Comparison of ENCODE assay signal across 9 cellular contexts in the genomic region with DNA sequence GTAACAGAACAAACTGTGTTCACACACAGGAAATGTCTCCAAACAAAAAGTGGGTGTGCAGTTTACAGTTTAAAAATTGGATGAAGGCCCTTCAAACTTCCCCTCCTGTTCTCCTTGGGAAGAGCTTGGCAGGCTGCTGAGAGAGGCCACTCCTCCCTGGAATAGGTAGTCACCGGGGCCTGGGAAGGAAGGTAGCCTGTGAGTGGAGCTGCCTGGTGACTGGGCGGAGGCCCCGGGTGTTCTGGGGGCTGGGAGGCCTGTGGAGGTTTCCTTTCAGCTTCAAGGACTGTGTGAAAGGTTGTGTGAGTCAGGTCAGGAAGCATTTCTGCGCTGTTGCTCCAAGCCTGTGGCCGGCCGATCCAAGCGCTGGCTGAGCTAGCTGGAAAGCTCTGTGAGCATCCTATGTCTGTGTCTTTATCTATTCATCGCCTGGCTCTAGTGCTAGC. TPM values are rescaled to one million over a fixed set of nuclear protein-coding genes. Genes with fewer than 3 reads are reported as not detected.
DNase-seq lines count a peak whose midpoint lies in the region; ATAC-seq and TF ChIP-seq lines count a peak whose summit lies in the region.
"Had no signal": no experiment of that assay in that cellular context is flagged by ENCODE, and none has a peak within 500 bp of the region (broad histone marks: within the 10 kb centered on the region; RNA-seq: fewer than 3 reads in every experiment).

No MANE protein-coding gene starts in this region.

- no peak overlapping the region for H4K5ac ChIP-seq in H9 (ENCODE audit: insufficient read length, low read depth, low read length)

- H2AFZ ChIP-seq in H9 (ENCODE audit: low read length) (no peak overlapping the region), hepatocyte (no peak overlapping the region)

- no peak overlapping the region for H3K4me3 ChIP-seq in adrenal gland
- H3K4me3 ChIP-seq in hepatocyte = no peak overlapping the region
- no peak overlapping the region for H3K4me3 ChIP-seq in stomach

- H3K79me1 ChIP-seq in H9 (ENCODE audit: insufficient read depth, low read depth, low read length, poor library complexity, severe bottlenecking) = no peaks in the 10 kb centered on the region

- H3K9me2 ChIP-seq in hepatocyte (replicated peaks; ENCODE audit: insufficient read depth) = no peaks in the 10 kb centered on the region

- intact Hi-C loops in adrenal gland (cut with DNase I) = no loop called here
- intact Hi-C loops in stomach (cut with DNase I; ENCODE audit: low total_unique reads) = no loop called here

- no peak overlapping the region for H3K23ac ChIP-seq in H9 (ENCODE audit: insufficient read length, low read depth, low read length)

- no peak overlapping the region for H2BK15ac ChIP-seq in H9 (ENCODE audit: low read depth, low read length)

- TF ChIP-seq CTCF in H9 (conservative IDR thresholded peaks at IDR 0.05) (no peak), adrenal gland (IDR thresholded peaks at IDR 0.05) (no peak), hepatocyte (IDR thresholded peaks at IDR 0.05; ENCODE audit: poor library complexity) (no peak), stomach (IDR thresholded peaks at IDR 0.05) (no peak), GM13976 (IDR thresholded peaks at IDR 0.05; ENCODE audit: borderline replicate concordance, control extremely low read depth, extremely low read depth, insufficient read depth, missing control alignments) (no peak)

- H3K9me3 Mint-ChIP-seq in H9 = peaks cover 3 to 11% of the 10 kb centered on the region in 2 experiments; a peak in 3 of 5 replicates

- H2AK5ac ChIP-seq in H9 (ENCODE audit: insufficient read length, low read length) = no peak overlapping the region

- H3K14ac ChIP-seq in H9 (ENCODE audit: insufficient read depth, low read length) = no peak overlapping the region

- TF ChIP-seq POLR2A in adrenal gland (IDR thresholded peaks at IDR 0.05) (peak in 1 of 2 donors; percentile 37), stomach (IDR thresholded peaks at IDR 0.05) (no peak)

- no peaks in the 10 kb centered on the region for H3K36me3 ChIP-seq in adrenal gland (replicated peaks in 1 of 2)
- no peaks in the 10 kb centered on the region for H3K36me3 ChIP-seq in hepatocyte (replicated peaks; ENCODE audit: insufficient read depth, low read depth)
- H3K36me3 ChIP-seq in stomach = no peaks in the 10 kb centered on the region

- H3K18ac ChIP-seq in H9 (ENCODE audit: insufficient read length, low read depth, low read length) = no peak overlapping the region

- H3T11ph ChIP-seq in H9 (ENCODE audit: low read length) = no peak overlapping the region

- no peaks in the 10 kb centered on the region for H3K27me3 ChIP-seq in H9 (ENCODE audit: insufficient read depth, low read length)
- H3K27me3 ChIP-seq in adrenal gland = no peaks in the 10 kb centered on the region
- H3K27me3 ChIP-seq in hepatocyte = no peaks in the 10 kb centered on the region
- H3K27me3 ChIP-seq in stomach = no peaks in the 10 kb centered on the region

- H4K91ac ChIP-seq in H9 (ENCODE audit: insufficient read length, low read depth, low read length) = no peak overlapping the region

- H3K4me3 Mint-ChIP-seq in H9 = no peak overlapping the region

- no peak overlapping the region for H3K9ac ChIP-seq in H9 (ENCODE audit: extremely low read depth, insufficient read length, low read length)

- H4K8ac ChIP-seq in H9 (replicated peaks; ENCODE audit: insufficient read length, low read depth, low read length) = no peak overlapping the region

- no peak overlapping the region for H2BK20ac ChIP-seq in H9 (ENCODE audit: low read depth, low read length, poor library complexity, severe bottlenecking)

- H3K27ac ChIP-seq in H9 (ENCODE audit: insufficient read length, low read depth, low read length) = no peak overlapping the region
- peak overlapping the region in 4 of 5 donors; percentile 66 to 87 (median 78) for H3K27ac ChIP-seq in adrenal gland
- peak overlapping the region; percentile 17 for H3K27ac ChIP-seq in hepatocyte
- peak overlapping the region; percentile 63 to 89 (median 85) for H3K27ac ChIP-seq in stomach

- no peak for TF ChIP-seq EP300 in stomach (IDR thresholded peaks at IDR 0.05)

- H3K27ac Mint-ChIP-seq in H9 = peak overlapping the region in 1 of 3 experiments; percentile 69; a peak in 1 of 7 replicates
- H3K27ac Mint-ChIP-seq: activated naive CD8-positive, alpha-beta T cell had no signal

- DNase-seq in H9 (peak; percentile 73), adrenal gland (peak; percentile 83 to 96 (median 92)), hepatocyte (ENCODE audit: low spot score) (peak; percentile 59), stomach (peak; percentile 81), cerebellar nuclear complex (lab: John Stamatoyannopoulos, UW) (no peak), GM13976 (ENCODE audit: low spot score) (no peak)
- no peak for DNase-seq in activated CD4-positive, CD25-positive, alpha-beta regulatory T cell (lab: John Stamatoyannopoulos, UW)

- H3K56ac ChIP-seq in H9 (ENCODE audit: insufficient read length, low read depth, low read length) = no peak overlapping the region

- no peak overlapping the region for H2BK120ac ChIP-seq in H9 (ENCODE audit: low read depth, low read length, poor library complexity, severe bottlenecking)

- no peaks in the 10 kb centered on the region for H3K27me3 Mint-ChIP-seq in H9 (ENCODE audit: low read depth)
- H3K27me3 Mint-ChIP-seq: activated naive CD8-positive, alpha-beta T cell had no signal

- peaks cover 0 to 15% (median 0%) of the 10 kb centered on the region in 3 experiments; a peak in 4 of 7 replicates for H3K36me3 Mint-ChIP-seq in H9 (ENCODE audit: insufficient read depth in 1 of 3, low read depth in 3 of 3)
- H3K36me3 Mint-ChIP-seq: activated naive CD8-positive, alpha-beta T cell had no signal

- H3K4me1 Mint-ChIP-seq in H9 = peaks cover 30 to 33% of the 10 kb centered on the region in 2 experiments

- no peak overlapping the region for H2BK5ac ChIP-seq in H9 (ENCODE audit: insufficient read length, low read length)

- H3K4me2 ChIP-seq in H9 (ENCODE audit: insufficient read depth, insufficient read length, low read length) = no peak overlapping the region
- H3K4me2 ChIP-seq in hepatocyte = no peak overlapping the region

- H3K4me1 ChIP-seq in H9 (ENCODE audit: insufficient read depth, low read length) (no peaks in the 10 kb centered on the region), adrenal gland (replicated peaks in 1 of 2) (peaks cover 17 to 33% of the 10 kb centered on the region in 2 donors), hepatocyte (ENCODE audit: insufficient read depth) (no peaks in the 10 kb centered on the region), stomach (peaks cover 24 to 65% (median 45%) of the 10 kb centered on the region in 4 donors)

- WGBS in H9 (ENCODE audit: extremely low coverage, insufficient read length, low lambda C conversion rate) = no CpG with 5 or more reads among the region's 8 CpGs
- 20 to 31% (median 26%) methylated on average over 8 of the region's 8 CpGs for WGBS in adrenal gland, 4 donors
- 67% methylated on average over 8 of the region's 8 CpGs for WGBS in hepatocyte (ENCODE audit: low lambda C conversion rate, missing lambda C conversion rate)
- WGBS in stomach, 5 donors = 17 to 34% (median 20%) methylated on average over 8 of the region's 8 CpGs

- in situ Hi-C loops in GM13976 (cut with MboI; ENCODE audit: low sequenced_read_pairs, unreplicated experiment) = no loop called here

- H3K79me2 ChIP-seq in H9 (ENCODE audit: insufficient read depth, low read length) (no peaks in the 10 kb centered on the region), hepatocyte (no peaks in the 10 kb centered on the region)

- H3K4ac ChIP-seq in H9 (ENCODE audit: low read depth, low read length) = no peak overlapping the region

- ATAC-seq in HG02884 (IDR thresholded peaks at IDR 0.05; ENCODE audit: unreplicated experiment) = no peak

- H4K20me1 ChIP-seq in H9 (ENCODE audit: control insufficient read depth, insufficient read depth, insufficient read length) = no peaks in the 10 kb centered on the region
- H4K20me1 ChIP-seq in hepatocyte (ENCODE audit: insufficient read depth, poor library complexity, severe bottlenecking) = no peaks in the 10 kb centered on the region

- H3K23me2 ChIP-seq in H9 (ENCODE audit: insufficient read length, low read depth, low read length, poor library complexity, severe bottlenecking) = no peaks in the 10 kb centered on the region

- no peak overlapping the region for H2BK12ac ChIP-seq in H9 (ENCODE audit: insufficient read length, low read depth, low read length)

- H3K9me3 ChIP-seq in H9 (ENCODE audit: control insufficient read depth, low read depth, low read length) = no peaks in the 10 kb centered on the region
- no peaks in the 10 kb centered on the region for H3K9me3 ChIP-seq in adrenal gland (replicated peaks in 1 of 3)
- H3K9me3 ChIP-seq in hepatocyte (ENCODE audit: low read depth) = no peaks in the 10 kb centered on the region
- H3K9me3 ChIP-seq in stomach = no peaks in the 10 kb centered on the region

RNA-seq across cellular contexts. Expression of a gene that starts 14.1 kb away (rescaled TPM):
- 9.4 and 12.1 TPM in 2 replicates for total RNA-seq in H9 (2021)
- total RNA-seq in adrenal gland = 10 to 100 TPM in 7 of 8 donors, 1 to 10 TPM in 1; 5.6 to 26.6 (median 13.9) TPM
- polyA plus RNA-seq in adrenal gland = 10 to 100 TPM; 18.4 to 23.2 (median 19.0) TPM
- 1.3 and 1.5 TPM in 2 replicates for total RNA-seq in hepatocyte
- 4.5 and 5.4 TPM in 2 replicates for polyA plus RNA-seq in hepatocyte
- 10 to 100 TPM in 3 of 5 donors, 1 to 10 TPM in 2; 4.6 to 38.8 (median 12.6) TPM for total RNA-seq in stomach
- polyA plus RNA-seq in stomach = 10 to 100 TPM in 1 of 3 donors, 1 to 10 TPM in 2; 2.4 to 10.7 (median 3.8) TPM

Comparison
In these comparisons a context has a peak if more than half of its experiments do, and no peak if none do; other contexts are left out.
1. DNase-seq: peak in H9 (single experiment), adrenal gland (7 of 7), hepatocyte (single experiment) and stomach (single experiment); none in cerebellar nuclear complex (0 of 2), GM13976 (single experiment) and activated CD4-positive, CD25-positive, alpha-beta regulatory T cell (0 of 4).